In genomic region chr3:95797081-95797480, GRCh38 we compare ENCODE assay signal across 27 cellular contexts.
"Had no signal": no experiment of that assay in that cellular context is flagged by ENCODE, and none has a peak within 500 bp of the region (broad histone marks: within the 10 kb centered on the region; RNA-seq: fewer than 3 reads in every experiment).

No MANE protein-coding gene starts in this region.

- H2AFZ ChIP-seq: neural progenitor cell had no signal

- H3K36me3 ChIP-seq: esophagus muscularis mucosa, gastroesophageal sphincter, heart right ventricle, left lung, neural progenitor cell, prostate gland, right atrium auricular region, stomach, thyroid gland had no signal

- DNase-seq: dermis blood vessel endothelial cell; effector memory CD4-positive, alpha-beta T cell; foreskin keratinocyte; glutamatergic neuron; heart right ventricle; hippocampal formation; immature natural killer cell; left lung; mesenchymal stem cell; mucosa of descending colon; naive B cell; stimulated activated CD4-positive, alpha-beta T cell treated with anti-CD3 and anti-CD28 coated beads, Interleukin-12 subunit alpha, Interleukin-12 subunit beta, amount 100 ng/mL, for 4 hours; stimulated activated CD4-positive, alpha-beta T cell treated with anti-CD3 and anti-CD28 coated beads, Interleukin-1b, Interleukin-23, amount 100 ng/mL, for 48 hours; stimulated activated CD4-positive, alpha-beta T cell treated with anti-CD3 and anti-CD28 coated beads, Interleukin-4, amount 100 ng/mL, for 1 hour; stimulated activated CD8-positive, alpha-beta memory T cell treated with anti-CD3 and anti-CD28 coated beads, Interleukin-4, amount 100 ng/mL, for 48 hours; stimulated activated naive CD4-positive, alpha-beta T cell treated with Interleukin-2 at 50 U/mL for 16 hours; stomach; thyroid gland had no signal

- H3K27me3 ChIP-seq: esophagus muscularis mucosa, foreskin keratinocyte, gastroesophageal sphincter, heart right ventricle, left lung, neural progenitor cell, right atrium auricular region, stomach, thyroid gland had no signal

- H3K27ac ChIP-seq: coronary artery, esophagus muscularis mucosa, foreskin keratinocyte, gastroesophageal sphincter, heart right ventricle, left lung, neural progenitor cell, prostate gland, right atrium auricular region, stomach, thyroid gland had no signal

- H3K9ac ChIP-seq: neural progenitor cell had no signal

- H3K4me1 ChIP-seq: esophagus muscularis mucosa, foreskin keratinocyte, gastroesophageal sphincter, heart right ventricle, left lung, prostate gland, right atrium auricular region, stomach, thyroid gland had no signal

- ATAC-seq: foreskin keratinocyte; gastroesophageal sphincter; heart right ventricle; left lung; mucosa of descending colon; natural killer cell treated with Interleukin-12 subunit alpha and Interleukin-12 subunit beta and Interleukin-15 and Interleukin-18, amount 100 ng/mL, for 72 hours; sciatic nerve had no signal

- H3K4me3 ChIP-seq: coronary artery, esophagus muscularis mucosa, gastroesophageal sphincter, heart right ventricle, left lung, mucosa of descending colon, neural progenitor cell, prostate gland, right atrium auricular region, smooth muscle cell, stomach, thyroid gland had no signal

- H3K4me2 ChIP-seq: neural progenitor cell, smooth muscle cell had no signal

- H3K9me3 ChIP-seq: esophagus muscularis mucosa, gastroesophageal sphincter, left lung, mucosa of descending colon, prostate gland, thyroid gland had no signal
